ENCODE assay signal across 8 cellular contexts in genomic region chr7:37448057-37448636, GRCh38. TPM values are rescaled to one million over a fixed set of nuclear protein-coding genes. Genes with fewer than 3 reads are reported as not detected.
DNase-seq lines count a peak whose midpoint lies in the region; ATAC-seq and TF ChIP-seq lines count a peak whose summit lies in the region.

No MANE protein-coding gene starts in this region.

- intact Hi-C loops in transverse colon (cut with DNase I; ENCODE audit: low total_unique reads), result no loop called here

- H3K36me3 Mint-ChIP-seq in mesothelial cell of epicardium, result no peaks in the 10 kb centered on the region

- DNase-seq in T-helper 1 cell (peak in 4 of 5 donors; percentile 13 to 37 (median 19)), mesothelial cell of epicardium (ENCODE audit: low spot score in 2 of 2, unreplicated experiment in 2 of 2) (peak in 1 of 2 experiments; percentile 19), transverse colon (peak; percentile 17), EL (no peak), KG1 (lab: John Stamatoyannopoulos, UW) (no peak)
- DNase-seq in effector CD4-positive, alpha-beta T cell, result peak; percentile 17

- TF ChIP-seq POLR2A in transverse colon (IDR thresholded peaks at IDR 0.05), result no peak

- H3K27ac Mint-ChIP-seq in mesothelial cell of epicardium, result peak overlapping the region; percentile 73

- TF ChIP-seq CTCF in mesothelial cell of epicardium (IDR thresholded peaks at IDR 0.05; ENCODE audit: unreplicated experiment), result no peak
- TF ChIP-seq CTCF in transverse colon (IDR thresholded peaks at IDR 0.05), result no peak

- H3K36me3 ChIP-seq in transverse colon, result no peaks in the 10 kb centered on the region

- no peak for TF ChIP-seq EP300 in transverse colon (IDR thresholded peaks at IDR 0.05; ENCODE audit: low read depth)

- in situ Hi-C loops in transverse colon (cut with MboI; ENCODE audit: low pct_ligation_motif_present in 1 of 4, low pct_unique_long_range_greater_than_20kb in 1 of 4, low sequenced_read_pairs in 3 of 4), result no loop called here

- ATAC-seq in GM18519 (IDR thresholded peaks at IDR 0.05; ENCODE audit: low FRiP score, unreplicated experiment) (peak; percentile 5), HG02759 (IDR thresholded peaks at IDR 0.05; ENCODE audit: unreplicated experiment) (peak; percentile 27)

- peaks cover 64% of the 10 kb centered on the region for H3K27me3 Mint-ChIP-seq in mesothelial cell of epicardium (ENCODE audit: low read depth)

- WGBS in transverse colon (ENCODE audit: low coverage in 1 of 2), 2 donors, result 1% methylated on average over 42 of the region's 62 CpGs; no CpG with 5 or more reads in 1 of the 2 donors

- peaks cover 11% of the 10 kb centered on the region for H3K4me1 Mint-ChIP-seq in mesothelial cell of epicardium

- H3K4me1 ChIP-seq in transverse colon, result peaks cover 0 to 21% (median 9%) of the 10 kb centered on the region in 4 donors

- H3K9me3 ChIP-seq in transverse colon, result no peaks in the 10 kb centered on the region

- H3K9me3 Mint-ChIP-seq in mesothelial cell of epicardium, result no peaks in the 10 kb centered on the region

- peak overlapping the region; percentile 83 for H3K4me3 Mint-ChIP-seq in mesothelial cell of epicardium

- H3K27me3 ChIP-seq in transverse colon, result peaks cover 4% of the 10 kb centered on the region

- peak overlapping the region; percentile 85 to 89 (median 86) for H3K27ac ChIP-seq in transverse colon

- H3K4me3 ChIP-seq in transverse colon, result peak overlapping the region; percentile 57 to 73 (median 66)

RNA-seq across cellular contexts. Expression of gene ELMO1, which starts 0.5 kb away (rescaled TPM):
- 6.7 to 12.0 TPM (median 9.6 TPM) in 3 replicates for total RNA-seq in mesothelial cell of epicardium
- total RNA-seq in transverse colon, result 100 to 1,000 TPM in 1 of 4 donors, 10 to 100 TPM in 3; 24.6 to 120 (median 71.9) TPM

Comparison
In these comparisons a context has a peak if more than half of its experiments do, and no peak if none do; other contexts are left out.
1. DNase-seq: peak in T-helper 1 cell (4 of 5), effector CD4-positive, alpha-beta T cell (single experiment) and transverse colon (single experiment); none in EL (single experiment) and KG1 (single experiment).